Comparison of ENCODE assay signal across 9 cellular contexts in the genomic region with DNA sequence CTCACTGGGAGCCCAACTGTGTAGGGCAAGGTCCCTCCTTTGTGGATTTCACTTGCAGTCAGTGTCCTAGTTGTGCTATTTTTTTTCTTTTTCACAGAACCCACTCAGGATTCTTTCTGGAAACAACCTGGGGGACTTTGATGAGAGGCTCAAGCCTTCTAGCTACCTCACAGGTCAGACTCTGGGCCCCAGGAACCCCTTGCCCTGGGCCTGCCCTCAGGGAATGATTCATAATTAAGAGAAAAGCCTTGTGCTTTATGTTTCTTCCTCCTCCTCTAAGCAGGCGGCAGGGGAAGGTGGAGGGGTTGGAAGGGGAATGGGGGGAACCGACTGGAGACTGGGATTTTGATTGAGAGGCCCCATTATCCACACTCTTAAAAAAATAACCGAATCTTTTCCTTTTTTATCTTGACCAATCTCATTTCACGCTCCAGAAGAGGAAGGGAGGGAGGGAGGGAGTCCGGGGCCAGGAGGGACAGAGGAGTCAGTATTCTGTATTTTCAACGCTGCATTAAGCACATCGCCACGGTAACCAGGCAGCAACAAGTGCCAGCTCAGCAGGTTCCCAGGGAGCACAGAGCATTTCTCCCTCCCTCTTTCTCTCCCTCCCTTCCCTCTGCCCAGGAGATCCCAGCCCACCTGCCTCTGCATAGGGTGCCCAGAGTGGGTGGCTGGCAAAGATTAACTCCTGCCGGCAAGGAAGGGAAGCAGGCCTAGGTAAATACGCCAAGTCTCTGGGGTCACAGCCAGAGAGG. TPM values are rescaled to one million over a fixed set of nuclear protein-coding genes. Genes with fewer than 3 reads are reported as not detected.
DNase-seq lines count a peak whose midpoint lies in the region; ATAC-seq, FAIRE-seq and TF ChIP-seq lines count a peak whose summit lies in the region.
"Had no signal": no experiment of that assay in that cellular context is flagged by ENCODE, and none has a peak within 500 bp of the region (broad histone marks: within the 10 kb centered on the region; RNA-seq: fewer than 3 reads in every experiment).

No MANE protein-coding gene starts in this region.

- no peak for FAIRE-seq in H1 (lab: Jason Lieb, UNC)

- no peaks in the 10 kb centered on the region for H3K79me2 ChIP-seq in H1 (ENCODE audit: control insufficient read depth in 1 of 2, insufficient read depth in 2 of 2, low read length in 2 of 2)

- peaks cover 6% of the 10 kb centered on the region for H3K4me1 Mint-ChIP-seq in HFFc6 (ENCODE audit: low read depth)

- H3K9me3 Mint-ChIP-seq in HFFc6 = no peaks in the 10 kb centered on the region

- peak overlapping the region; percentile 39; the same call in 1 of the 2 replicates for H3K27ac Mint-ChIP-seq in HFFc6

- no peak overlapping the region for H3K4ac ChIP-seq in H1 (replicated peaks; ENCODE audit: insufficient read length, low read depth, low read length)

- no peak overlapping the region for H3K4me3 Mint-ChIP-seq in HFFc6

- TF ChIP-seq POLR2A in H1 (IDR thresholded peaks at IDR 0.05; ENCODE audit: control extremely low read depth in 1 of 2, low read depth in 2 of 2, low read length in 2 of 2) = no peak

- DNase-seq in HFFc6 (peak; percentile 40), NCI-H510A treated with DMSO at 0.1 percent for 48 hours (lab: John Stamatoyannopoulos, UW) (peak; percentile 73), H1 (ENCODE audit: low read depth in 1 of 2, low spot score in 2 of 2) (no peak), nucleus accumbens (lab: John Stamatoyannopoulos, UW) (peak in 37 of 56 donors; percentile 5 to 73 (median 31)), putamen (ENCODE audit: low spot score) (no peak)
- DNase-seq in central memory CD4-positive, alpha-beta T cell = no peak
- DNase-seq in activated CD8-positive, alpha-beta memory T cell treated with anti-CD3 and anti-CD28 coated beads, Interleukin-2, amount 50 U/mL, for 48 hours = no peak
- DNase-seq: SHP77 had no signal

- no peaks in the 10 kb centered on the region for H4K20me1 ChIP-seq in H1 (replicated peaks in 1 of 2; ENCODE audit: control insufficient read depth in 1 of 2, insufficient read depth in 2 of 2, low read length in 2 of 2)

- no peaks in the 10 kb centered on the region for H3K79me1 ChIP-seq in H1 (ENCODE audit: low read depth, low read length)

- H3K4me2 ChIP-seq in H1 (ENCODE audit: insufficient read depth in 1 of 2, low read depth in 2 of 2, low read length in 2 of 2) = peak overlapping the region; percentile 1 to 36; a peak in 1 of 4 replicates

- no peaks in the 10 kb centered on the region for H3K36me3 ChIP-seq in H1 (ENCODE audit: control insufficient read depth in 2 of 4, insufficient read depth in 4 of 4, low read length in 3 of 4)

- H2BK20ac ChIP-seq in H1 (ENCODE audit: low read length) = no peak overlapping the region

- H4K5ac ChIP-seq in H1 (ENCODE audit: insufficient read length, low read depth, low read length) = no peak overlapping the region

- no peak overlapping the region for H2BK12ac ChIP-seq in H1 (ENCODE audit: low read depth, low read length)

- no peak overlapping the region for H4K8ac ChIP-seq in H1 (ENCODE audit: extremely low read depth, insufficient read depth, low read length)

- no peak for TF ChIP-seq CTCF in HFFc6 (IDR thresholded peaks at IDR 0.05)
- TF ChIP-seq CTCF in H1 (IDR thresholded peaks at IDR 0.05; ENCODE audit: control extremely low read depth in 1 of 3, insufficient read depth in 1 of 3, low read depth in 1 of 3, low read length in 3 of 3) = no peak

- no peak overlapping the region for H2AK5ac ChIP-seq in H1 (ENCODE audit: low read depth, low read length)

- no peak overlapping the region for H3K14ac ChIP-seq in H1 (ENCODE audit: insufficient read length)

- no peak overlapping the region for H3K56ac ChIP-seq in H1 (replicated peaks; ENCODE audit: insufficient read length, low read depth, low read length)

- H3K27ac ChIP-seq in H1 (ENCODE audit: low read depth, low read length) = no peak overlapping the region

- H3K27me3 ChIP-seq in H1 (replicated peaks in 1 of 4; ENCODE audit: control insufficient read depth in 3 of 4, extremely low read depth in 1 of 4, insufficient read depth in 3 of 4, low read length in 3 of 4) = no peaks in the 10 kb centered on the region

- no peak for TF ChIP-seq EP300 in H1 (IDR thresholded peaks at IDR 0.05; ENCODE audit: borderline replicate concordance in 1 of 2, low read depth in 2 of 2, low read length in 2 of 2)

- H3K9ac ChIP-seq in H1 (replicated peaks in 1 of 4; ENCODE audit: extremely low read depth in 1 of 4, low read depth in 3 of 4, low read length in 3 of 4) = no peak overlapping the region; a peak in 1 of 7 replicates

- no peak for TF ChIP-seq RAD21 in H1 (IDR thresholded peaks at IDR 0.05 in 1 of 2, conservative IDR thresholded peaks at IDR 0.05 in 1 of 2; ENCODE audit: low read depth in 2 of 2, low read length in 2 of 2)

- no peak overlapping the region for H4K91ac ChIP-seq in H1 (replicated peaks; ENCODE audit: insufficient read length, low read length)

- no peaks in the 10 kb centered on the region for H3K9me3 ChIP-seq in H1 (ENCODE audit: insufficient read depth in 2 of 2, low read depth in 1 of 2, low read length in 1 of 2)

- no peaks in the 10 kb centered on the region for H3K36me3 Mint-ChIP-seq in HFFc6 (ENCODE audit: low read depth)

- no peak overlapping the region; a peak in 1 of 8 replicates for H3K4me3 ChIP-seq in H1 (ENCODE audit: extremely low read depth in 1 of 4, insufficient read depth in 2 of 4, low read depth in 3 of 4, low read length in 4 of 4)

- H3K27me3 Mint-ChIP-seq in HFFc6 (ENCODE audit: insufficient read depth) = peaks cover 3% of the 10 kb centered on the region

- ATAC-seq in HG02870 (IDR thresholded peaks at IDR 0.05; ENCODE audit: unreplicated experiment) = no peak

- no peak overlapping the region for H3K18ac ChIP-seq in H1 (ENCODE audit: extremely low read depth, low read length)

- WGBS in H1 (ENCODE audit: extremely low coverage in 1 of 2, insufficient coverage in 1 of 2, insufficient read length in 1 of 2, insufficient replicate concordance in 2 of 2, low coverage in 1 of 2, low lambda C conversion rate in 2 of 2, missing lambda C conversion rate in 1 of 2), 2 experiments = 65% methylated on average over 5 of the region's 10 CpGs; no CpG with 5 or more reads in 1 of the 2 experiments

- CTCF ChIA-PET in H1 (lab: Charles Lee; ENCODE audit: partially characterized antibody) = interaction anchor here (0.8 to 4.2 kb wide), 4 partner anchors 21 to 51 kb away, joined by 3 to 22 read pairs (median 4); no protein-coding TSS in a partner anchor

- H3K23ac ChIP-seq in H1 (ENCODE audit: insufficient read length) = no peak overlapping the region

- peaks cover 0 to 6% (median 3%) of the 10 kb centered on the region in 4 experiments; a peak in 4 of 7 replicates for H3K4me1 ChIP-seq in H1 (replicated peaks in 1 of 4; ENCODE audit: control insufficient read depth in 3 of 4, insufficient read depth in 4 of 4, low read length in 3 of 4)

- H2AFZ ChIP-seq in H1 (ENCODE audit: low read length) = peak overlapping the region; percentile 64; the same call in 1 of the 2 replicates

- POLR2A ChIA-PET in H1 (lab: Charles Lee; ENCODE audit: partially characterized antibody) = no interaction called here

- H3K23me2 ChIP-seq in H1 (ENCODE audit: low read depth, low read length) = no peaks in the 10 kb centered on the region; the same call in 1 of the 2 replicates

- H2BK5ac ChIP-seq in H1 (ENCODE audit: low read depth, low read length) = no peak overlapping the region

- no peak overlapping the region for H2BK120ac ChIP-seq in H1 (replicated peaks; ENCODE audit: low read depth, low read length)

- no peak overlapping the region for H2BK15ac ChIP-seq in H1 (ENCODE audit: low read length)

TF ChIP-seq in H1, 55 proteins besides CTCF, POLR2A, EP300 and RAD21:
- TF ChIP-seq RXRA (IDR thresholded peaks at IDR 0.05; ENCODE audit: insufficient read depth, low read depth, low read length) (no peak), MAFK (IDR thresholded peaks at IDR 0.05; ENCODE audit: low read depth, low read length) (peak; percentile 57; the same call in 1 of the 2 replicates), TBP (IDR thresholded peaks at IDR 0.05; ENCODE audit: low read depth, low read length) (no peak), SP4 (IDR thresholded peaks at IDR 0.05; ENCODE audit: low read length) (no peak), GTF2F1 (IDR thresholded peaks at IDR 0.05; ENCODE audit: borderline replicate concordance, low read depth, low read length) (no peak)

RNA-seq across cellular contexts. Expression of a gene that starts 51.9 kb away (rescaled TPM):
- 1 to 10 TPM in 5 of 6 experiments, under 1 TPM in 1; 0.76 to 1.8 (median 1.1) TPM for total RNA-seq in HFFc6 (2021; fragmentation: NEBNext Ultra II Directional; extraction: Animal tissue kit (Norgen Biotek cat#: 25700))
- total RNA-seq in H1 (2021; fragmentation: NEBNext Ultra II Directional; extraction: Animal tissue kit (Norgen Biotek cat#: 25700)) = 1.2 and 1.3 TPM in 2 replicates
- polyA plus RNA-seq in H1 (2011; rRNA removed) = 0.53 and 0.93 TPM in 2 replicates
- polyA plus RNA-seq in H1 (2011; cell fraction: cytosol; rRNA removed) = 0.69 TPM
- 2.1 TPM for polyA plus RNA-seq in H1 (2011; cell fraction: nucleus; rRNA removed)
- 0.57 to 1.2 TPM (median 0.92 TPM) in 4 replicates for polyA plus RNA-seq in H1 (2012, experiment 1 of 2)
- polyA plus RNA-seq in H1 (2012, experiment 2 of 2) = 0.73 TPM
- 0.71 TPM for polyA plus RNA-seq in H1 (2013, experiment 1 of 2)
- polyA plus RNA-seq in H1 (2013, experiment 2 of 2) = 0.50 TPM
- polyA minus RNA-seq in H1 (2011; rRNA and poly(A)+ RNA removed) = 0.41 and 1.4 TPM in 2 replicates
- not detected for polyA minus RNA-seq in H1 (2011; cell fraction: cytosol; rRNA and poly(A)+ RNA removed)
- 0.70 TPM for polyA minus RNA-seq in H1 (2011; cell fraction: nucleus; rRNA and poly(A)+ RNA removed)

RNA-seq across cellular contexts. Expression of a gene that starts 53.0 kb away (rescaled TPM):
- total RNA-seq in HFFc6 (2021; fragmentation: NEBNext Ultra II Directional; extraction: Animal tissue kit (Norgen Biotek cat#: 25700)) = 1 to 10 TPM in 5 of 6 experiments, under 1 TPM in 1; 0.33 to 6.7 (median 5.1) TPM
- not detected in 2 replicates for total RNA-seq in H1 (2021; fragmentation: NEBNext Ultra II Directional; extraction: Animal tissue kit (Norgen Biotek cat#: 25700))
- 0.02 and 0.08 TPM in 2 replicates for polyA plus RNA-seq in H1 (2011; rRNA removed)
- 0.04 TPM for polyA plus RNA-seq in H1 (2011; cell fraction: cytosol; rRNA removed)
- not detected for polyA plus RNA-seq in H1 (2011; cell fraction: nucleus; rRNA removed)
- 0.10 to 0.34 TPM (median 0.13 TPM) in 3 of 4 replicates, not detected in the other for polyA plus RNA-seq in H1 (2012, experiment 1 of 2)
- not detected for polyA plus RNA-seq in H1 (2012, experiment 2 of 2)
- 0.04 TPM for polyA plus RNA-seq in H1 (2013, experiment 1 of 2)
- polyA plus RNA-seq in H1 (2013, experiment 2 of 2) = 0.06 TPM
- polyA minus RNA-seq in H1 (2011; rRNA and poly(A)+ RNA removed) = 0.09 TPM in 1 of 2 replicates, not detected in the other
- polyA minus RNA-seq in H1 (2011; cell fraction: cytosol; rRNA and poly(A)+ RNA removed) = not detected
- not detected for polyA minus RNA-seq in H1 (2011; cell fraction: nucleus; rRNA and poly(A)+ RNA removed)

Comparison
In these comparisons a context has a peak if more than half of its experiments do, and no peak if none do; other contexts are left out.
1. DNase-seq: peak in HFFc6 (single experiment), NCI-H510A treated with DMSO at 0.1 percent for 48 hours (single experiment) and nucleus accumbens (37 of 56); none in H1 (0 of 2), putamen (single experiment), central memory CD4-positive, alpha-beta T cell (single experiment) and activated CD8-positive, alpha-beta memory T cell treated with anti-CD3 and anti-CD28 coated beads, Interleukin-2, amount 50 U/mL, for 48 hours (single experiment).